In genomic region chr2:110455080-110455670, GRCh38 we compare ENCODE assay signal across 3 cellular contexts. TPM values are rescaled to one million over a fixed set of nuclear protein-coding genes. Genes with fewer than 3 reads are reported as not detected.
"Had no signal": no experiment of that assay in that cellular context is flagged by ENCODE, and none has a peak within 500 bp of the region (broad histone marks: within the 10 kb centered on the region; RNA-seq: fewer than 3 reads in every experiment).

No MANE protein-coding gene starts in this region.

RNA-seq across cellular contexts. Expression of gene LIMS4, which starts 17.4 kb away (rescaled TPM):
- total RNA-seq: activated CD4-positive, alpha-beta T cell treated with anti-CD3 and anti-CD28 coated beads, Interleukin-2, amount 10 ng/mL, durations not matched to agents 24 days and 14 days; activated T-helper 1 cell treated with anti-CD3 and anti-CD28 coated beads, Interleukin-12 subunit alpha, Interleukin-12 subunit beta, Interleukin-2, Interleukin-4 antibody, amounts not matched to agents 30 ng/mL and 10 ng/mL and 1 ng/mL, durations not matched to agents 14 hours and 24 hours and 36 hours; bronchial epithelial cell had no signal
